ENCODE assay signal across 16 cellular contexts in genomic region chr2:105391058-105391627, GRCh38. TPM values are rescaled to one million over a fixed set of nuclear protein-coding genes. Genes with fewer than 3 reads are reported as not detected.
A peak's percentile ranks its signal among the peaks of the same experiment; 100 is the strongest.
DNase-seq lines count a peak whose midpoint lies in the region; ATAC-seq and TF ChIP-seq lines count a peak whose summit lies in the region.
"Had no signal": no experiment of that assay in that cellular context is flagged by ENCODE, and none has a peak within 500 bp of the region (broad histone marks: within the 10 kb centered on the region; RNA-seq: fewer than 3 reads in every experiment).

No MANE protein-coding gene starts in this region.

- no peak for TF ChIP-seq EP300 in transverse colon (IDR thresholded peaks at IDR 0.05; ENCODE audit: low read depth)

- ATAC-seq in Right ventricle myocardium inferior, result peak; percentile 6
- ATAC-seq in right cardiac atrium, result no peak
- ATAC-seq in HG02798 (IDR thresholded peaks at IDR 0.05; ENCODE audit: poor library complexity, unreplicated experiment), result no peak
- no peak for ATAC-seq in omental fat pad (ENCODE audit: low FRiP score)
- no peak for ATAC-seq in GM21528 (IDR thresholded peaks at IDR 0.05; ENCODE audit: low FRiP score, unreplicated experiment)

- H3K4me1 Mint-ChIP-seq in MCF 10A (ENCODE audit: insufficient read depth, unreplicated experiment), result peaks cover 48% of the 10 kb centered on the region

- H3K9me3 Mint-ChIP-seq in MCF 10A (ENCODE audit: unreplicated experiment), result peaks cover 6% of the 10 kb centered on the region
- H3K9me3 Mint-ChIP-seq: stimulated activated naive CD8-positive, alpha-beta T cell treated with anti-CD3 and anti-CD28 coated beads, Interleukin-15, Interleukin-2, amounts not matched to agents 100 ng/mL and 50 ng/mL, for 24 hours had no signal

- no peaks in the 10 kb centered on the region for H3K27me3 Mint-ChIP-seq in MCF 10A (ENCODE audit: insufficient read depth, unreplicated experiment)

- H3K36me3 Mint-ChIP-seq in MCF 10A (ENCODE audit: insufficient read depth, unreplicated experiment), result peaks cover 61% of the 10 kb centered on the region

- DNase-seq in Right ventricle myocardium inferior (ENCODE audit: missing footprints) (no peak), right cardiac atrium (no peak), MCF 10A (ENCODE audit: unreplicated experiment) (no peak), kidney glomerular epithelial cell (lab: John Stamatoyannopoulos, UW) (peak; percentile 68), transverse colon (peak; percentile 7), omental fat pad (ENCODE audit: low spot score) (no peak)
- DNase-seq: 8988T, activated T-cell treated with anti-CD3 and anti-CD28 coated beads for 4 hours, caudate nucleus, DMS153, NCI-H2227 treated with DMSO at 0.1 percent for 48 hours had no signal

- no peak overlapping the region for H3K27ac ChIP-seq in right cardiac atrium (ENCODE audit: low read length)
- peak overlapping the region; percentile 22 to 75 (median 56) for H3K27ac ChIP-seq in transverse colon
- H3K27ac ChIP-seq: KMS-11, neutrophil had no signal

- H3K27me3 ChIP-seq in right cardiac atrium (ENCODE audit: control insufficient read depth, insufficient read depth), result no peaks in the 10 kb centered on the region
- no peaks in the 10 kb centered on the region for H3K27me3 ChIP-seq in transverse colon

- 92% methylated on average over 5 of the region's 5 CpGs for WGBS in right cardiac atrium
- WGBS in transverse colon (ENCODE audit: low coverage in 1 of 2), 2 donors, result 85 to 86% methylated on average over 2 to 5 of the region's 5 CpGs

- no TSS peak for BruUV-seq in MCF 10A (replicated peaks; lab: Mats Ljungman, UMichigan)

- peak overlapping the region; percentile 16 for H3K4me3 Mint-ChIP-seq in MCF 10A (ENCODE audit: unreplicated experiment)
- H3K4me3 Mint-ChIP-seq: stimulated activated naive CD8-positive, alpha-beta T cell treated with anti-CD3 and anti-CD28 coated beads, Interleukin-15, Interleukin-2, amounts not matched to agents 100 ng/mL and 50 ng/mL, for 24 hours had no signal

- intact Hi-C loops in Right ventricle myocardium inferior (cut with DNase I), result no loop called here
- intact Hi-C loops in right cardiac atrium (cut with DNase I), result no loop called here
- intact Hi-C loops in MCF 10A (cut with micrococcal nuclease), result no loop called here
- intact Hi-C loops in transverse colon (cut with DNase I; ENCODE audit: low total_unique reads), result loop anchor here (10.0 kb wide), 1 partner anchor 54 kb away; no protein-coding TSS in a partner anchor

- CTCF ChIA-PET in MCF 10A (lab: Yijun Ruan, JAX), result interaction anchor here (0.6 to 2.5 kb wide), 5 partner anchors 9 to 143 kb away, joined by 3 to 9 read pairs (median 3); no protein-coding TSS in a partner anchor

- H3K9me3 ChIP-seq in right cardiac atrium (ENCODE audit: control insufficient read depth, low read length) (no peaks in the 10 kb centered on the region), transverse colon (no peaks in the 10 kb centered on the region)
- H3K9me3 ChIP-seq: neutrophil had no signal

- H3K4me3 ChIP-seq in right cardiac atrium (ENCODE audit: low read length), result no peak overlapping the region
- H3K4me3 ChIP-seq in transverse colon, result no peak overlapping the region

- in situ Hi-C loops in transverse colon (cut with MboI; ENCODE audit: low pct_ligation_motif_present in 1 of 4, low pct_unique_long_range_greater_than_20kb in 1 of 4, low sequenced_read_pairs in 3 of 4), result no loop called here

- H3K4me1 ChIP-seq in right cardiac atrium (ENCODE audit: control insufficient read depth, insufficient read depth, low read length) (peaks cover 10% of the 10 kb centered on the region), transverse colon (peaks cover 30 to 73% (median 34%) of the 10 kb centered on the region in 4 donors)

- no peaks in the 10 kb centered on the region for H3K36me3 ChIP-seq in transverse colon
- H3K36me3 ChIP-seq: neutrophil had no signal

- H3K27ac Mint-ChIP-seq in MCF 10A (ENCODE audit: low read depth, unreplicated experiment), result peak overlapping the region; percentile 35
- H3K27ac Mint-ChIP-seq: stimulated activated naive CD8-positive, alpha-beta T cell treated with anti-CD3 and anti-CD28 coated beads, Interleukin-15, Interleukin-2, amounts not matched to agents 100 ng/mL and 50 ng/mL, for 24 hours had no signal

- no peak for TF ChIP-seq POLR2A in transverse colon (IDR thresholded peaks at IDR 0.05)

- TF ChIP-seq CTCF in MCF 10A (IDR thresholded peaks at IDR 0.05; ENCODE audit: unreplicated experiment), result no peak
- no peak for TF ChIP-seq CTCF in transverse colon (IDR thresholded peaks at IDR 0.05)
- TF ChIP-seq CTCF in omental fat pad (IDR thresholded peaks at IDR 0.05), result no peak

- POLR2A ChIA-PET in MCF 10A (lab: Yijun Ruan, JAX), result no interaction called here

RNA-seq across cellular contexts. Expression of gene FHL2, which starts 7.7 kb away (rescaled TPM):
- total RNA-seq in Right ventricle myocardium inferior, result 1,619 TPM
- total RNA-seq in right cardiac atrium, result 100 to 1,000 TPM; 423 to 631 (median 511) TPM
- 410 TPM for polyA plus RNA-seq in right cardiac atrium
- total RNA-seq in MCF 10A (2022), result 77.3 and 93.2 TPM in 2 replicates
- 100 to 1,000 TPM in 1 of 4 donors, 10 to 100 TPM in 3; 56.1 to 140 (median 89.2) TPM for total RNA-seq in transverse colon
- 10 to 100 TPM; 23.3 to 88.3 (median 33.6) TPM for total RNA-seq in omental fat pad

RNA-seq across cellular contexts. Expression of gene C2orf49, which starts 53.8 kb away (rescaled TPM):
- total RNA-seq in Right ventricle myocardium inferior (16.7 TPM), right cardiac atrium (10 to 100 TPM; 13.2 to 20.3 (median 17.0) TPM), MCF 10A (2022) (24.2 and 24.5 TPM in 2 replicates), transverse colon (10 to 100 TPM in 3 of 4 donors, 1 to 10 TPM in 1; 1.8 to 17.6 (median 14.5) TPM), omental fat pad (10 to 100 TPM; 14.3 to 18.3 (median 15.9) TPM)
- polyA plus RNA-seq in right cardiac atrium, result 15.8 TPM

Comparison
In these comparisons a context has a peak if more than half of its experiments do, and no peak if none do; other contexts are left out.
1. DNase-seq: peak in kidney glomerular epithelial cell (single experiment) and transverse colon (single experiment); none in Right ventricle myocardium inferior (single experiment), right cardiac atrium (0 of 3), MCF 10A (single experiment) and omental fat pad (single experiment).